29 cellular contexts compared by ENCODE assay signal in genomic region chr2:78749648-78750047, GRCh38.
"Had no signal": no experiment of that assay in that cellular context is flagged by ENCODE, and none has a peak within 500 bp of the region (broad histone marks: within the 10 kb centered on the region; RNA-seq: fewer than 3 reads in every experiment).

No MANE protein-coding gene starts in this region.

- DNase-seq: Karpas-422, KBM-7, MM.1S, MV-4-11, NCI-H1092, NCI-H1105, NCI-H1417 treated with DMSO at 0.1 percent for 48 hours, NCI-H1436 treated with DMSO at 0.1 percent for 48 hours, NCI-H1694 treated with DMSO at 0.1 percent for 48 hours, NCI-H187 treated with DMSO at 0.1 percent for 48 hours, NCI-H2029, NCI-H2081, NCI-H2171 treated with DMSO at 0.1 percent for 48 hours, NCI-H2227 treated with DMSO at 0.1 percent for 48 hours, NCI-H345, NCI-H446, NCI-H510A treated with DMSO at 0.1 percent for 48 hours, NCI-H524 treated with DMSO at 0.1 percent for 48 hours, NCI-H526 treated with DMSO at 0.1 percent for 48 hours, NCI-H774, PC-9, SHP77, SIG-M5, SJCRH30, SK-N-SH, SW 1271 had no signal

- H3K4me1 ChIP-seq: SJCRH30 had no signal

- H2AFZ ChIP-seq: PC-9 had no signal

- FAIRE-seq: RCC 7860 had no signal

- H3K9me3 ChIP-seq: SJCRH30, SK-N-SH had no signal

- H3K4me2 ChIP-seq: KMS-11, PC-9, SK-N-SH had no signal

- H3K36me3 ChIP-seq: SJCRH30 had no signal

- H3K27me3 ChIP-seq: SJCRH30 had no signal

- H3K27ac ChIP-seq: KMS-11, PC-9, RWPE1, SJCRH30 had no signal

- H3K4me3 ChIP-seq: PC-9, SJCRH30 had no signal

- H3K9ac ChIP-seq: KMS-11, SK-N-SH had no signal
